ENCODE assay signal across 1 cellular context in the genomic region with DNA sequence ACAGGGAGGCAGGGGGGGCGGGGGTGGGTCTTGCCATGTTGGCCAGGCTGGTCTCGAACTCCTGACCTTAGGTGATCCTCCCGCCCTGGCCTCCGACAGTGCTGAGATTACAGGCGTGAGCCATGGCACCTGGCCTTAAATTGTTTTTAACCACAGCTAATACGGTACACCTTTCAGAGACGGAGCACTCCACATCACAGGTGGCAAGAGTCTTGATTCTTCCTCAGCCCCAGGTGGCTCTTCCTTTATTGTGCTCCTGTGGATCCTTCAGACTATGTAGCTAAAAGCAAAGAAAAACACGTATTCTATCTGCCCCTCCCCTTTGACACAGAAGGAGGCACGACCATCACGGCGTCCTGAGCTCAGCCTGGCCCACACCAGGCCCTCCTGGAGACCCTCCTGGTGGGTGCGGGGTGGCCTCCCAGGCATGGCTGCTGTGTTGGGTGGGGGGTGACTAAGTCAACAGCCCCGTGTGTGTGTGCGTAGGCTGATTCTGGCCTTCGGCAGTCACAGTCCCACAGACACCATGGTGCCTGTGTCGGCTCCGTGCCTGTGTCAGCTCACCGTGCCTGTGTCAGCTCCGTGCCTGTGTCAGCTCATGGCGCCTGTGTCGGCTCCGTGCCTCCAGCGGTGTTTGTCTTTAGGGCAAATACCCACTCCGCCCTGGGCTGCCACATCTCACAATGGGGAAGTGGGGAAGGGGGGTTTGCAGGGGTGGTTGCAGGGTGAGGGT.
A peak's percentile ranks its signal among the peaks of the same experiment; 100 is the strongest.
TF ChIP-seq lines count a peak whose summit lies in the region.

No MANE protein-coding gene starts in this region.

TF ChIP-seq in K562, 482 proteins besides CTCF, POLR2A, EP300 and RAD21 (continued from another document):
- TF ChIP-seq TOE1 (IDR thresholded peaks at IDR 0.05; ENCODE audit: borderline replicate concordance) (no peak), TOE1 (CRISPR knock-in tag; IDR thresholded peaks at IDR 0.05; ENCODE audit: borderline replicate concordance, low read depth) (no peak), STAT5B (CRISPR knock-in tag; IDR thresholded peaks at IDR 0.05) (no peak), SMARCA4 (IDR thresholded peaks at IDR 0.05) (no peak), ZNF23 (CRISPR knock-in tag; IDR thresholded peaks at IDR 0.05) (no peak), RBFOX2 (IDR thresholded peaks at IDR 0.05; ENCODE audit: low read depth, low read length) (peak; percentile 39; the same call in 1 of the 2 replicates), ZNF830 (CRISPR knock-in tag; IDR thresholded peaks at IDR 0.05) (no peak), NBN (IDR thresholded peaks at IDR 0.05; ENCODE audit: low read depth) (no peak), NRF1 (conservative IDR thresholded peaks at IDR 0.05 in 1 of 2, IDR thresholded peaks at IDR 0.05 in 1 of 2) (no peak), ZNF175 (CRISPR knock-in tag; IDR thresholded peaks at IDR 0.05; ENCODE audit: low read depth) (no peak), BRD9 (IDR thresholded peaks at IDR 0.05; ENCODE audit: low read depth, partially characterized antibody) (no peak), CXXC5 (CRISPR knock-in tag; IDR thresholded peaks at IDR 0.05) (no peak; the same call in 1 of the 2 replicates), ZNF184 (CRISPR knock-in tag; IDR thresholded peaks at IDR 0.05) (no peak), TARDBP (IDR thresholded peaks at IDR 0.05) (no peak), MIER1 (IDR thresholded peaks at IDR 0.05; ENCODE audit: low read depth) (no peak), FOXK2 (conservative IDR thresholded peaks at IDR 0.05 in 1 of 2, IDR thresholded peaks at IDR 0.05 in 1 of 2; ENCODE audit: low read depth in 2 of 2) (no peak), HNRNPLL (IDR thresholded peaks at IDR 0.05; ENCODE audit: low read depth, low read length, poor library complexity, severe bottlenecking) (no peak), MTA3 (IDR thresholded peaks at IDR 0.05; ENCODE audit: borderline replicate concordance) (no peak), MXI1 (IDR thresholded peaks at IDR 0.05; ENCODE audit: low read depth, low read length) (no peak)
- TF ChIP-seq, protein P1, sequence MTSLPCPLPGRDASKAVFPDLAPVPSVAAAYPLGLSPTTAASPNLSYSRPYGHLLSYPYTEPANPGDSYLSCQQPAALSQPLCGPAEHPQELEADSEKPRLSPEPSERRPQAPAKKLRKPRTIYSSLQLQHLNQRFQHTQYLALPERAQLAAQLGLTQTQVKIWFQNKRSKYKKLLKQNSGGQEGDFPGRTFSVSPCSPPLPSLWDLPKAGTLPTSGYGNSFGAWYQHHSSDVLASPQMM (CRISPR knock-in tag; IDR thresholded peaks at IDR 0.05) = no peak
- TF ChIP-seq, protein P2, sequence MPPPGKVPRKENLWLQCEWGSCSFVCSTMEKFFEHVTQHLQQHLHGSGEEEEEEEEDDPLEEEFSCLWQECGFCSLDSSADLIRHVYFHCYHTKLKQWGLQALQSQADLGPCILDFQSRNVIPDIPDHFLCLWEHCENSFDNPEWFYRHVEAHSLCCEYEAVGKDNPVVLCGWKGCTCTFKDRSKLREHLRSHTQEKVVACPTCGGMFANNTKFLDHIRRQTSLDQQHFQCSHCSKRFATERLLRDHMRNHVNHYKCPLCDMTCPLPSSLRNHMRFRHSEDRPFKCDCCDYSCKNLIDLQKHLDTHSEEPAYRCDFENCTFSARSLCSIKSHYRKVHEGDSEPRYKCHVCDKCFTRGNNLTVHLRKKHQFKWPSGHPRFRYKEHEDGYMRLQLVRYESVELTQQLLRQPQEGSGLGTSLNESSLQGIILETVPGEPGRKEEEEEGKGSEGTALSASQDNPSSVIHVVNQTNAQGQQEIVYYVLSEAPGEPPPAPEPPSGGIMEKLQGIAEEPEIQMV (tag; conservative IDR thresholded peaks at IDR 0.05; ENCODE audit: low read depth) = no peak
- TF ChIP-seq, protein P3, sequence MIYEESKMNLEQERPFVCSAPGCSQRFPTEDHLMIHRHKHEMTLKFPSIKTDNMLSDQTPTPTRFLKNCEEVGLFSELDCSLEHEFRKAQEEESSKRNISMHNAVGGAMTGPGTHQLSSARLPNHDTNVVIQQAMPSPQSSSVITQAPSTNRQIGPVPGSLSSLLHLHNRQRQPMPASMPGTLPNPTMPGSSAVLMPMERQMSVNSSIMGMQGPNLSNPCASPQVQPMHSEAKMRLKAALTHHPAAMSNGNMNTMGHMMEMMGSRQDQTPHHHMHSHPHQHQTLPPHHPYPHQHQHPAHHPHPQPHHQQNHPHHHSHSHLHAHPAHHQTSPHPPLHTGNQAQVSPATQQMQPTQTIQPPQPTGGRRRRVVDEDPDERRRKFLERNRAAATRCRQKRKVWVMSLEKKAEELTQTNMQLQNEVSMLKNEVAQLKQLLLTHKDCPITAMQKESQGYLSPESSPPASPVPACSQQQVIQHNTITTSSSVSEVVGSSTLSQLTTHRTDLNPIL (CRISPR knock-in tag; IDR thresholded peaks at IDR 0.05) = no peak
TF ChIP-seq in K562: peak in this region for 29.
